1 cellular context compared by ENCODE assay signal in genomic region chr1:28235746-28236655, GRCh38.
TF ChIP-seq lines count a peak whose summit lies in the region.

Gene ATP5IF1, plus strand, starts transcription at chr1:28236124. Its CDS starts 60 bp downstream, at chr1:28236184.

TF ChIP-seq in HepG2, 621 proteins besides CTCF, POLR2A, EP300 and RAD21 (continued from another document and continues in another):
- TF ChIP-seq, protein P1, sequence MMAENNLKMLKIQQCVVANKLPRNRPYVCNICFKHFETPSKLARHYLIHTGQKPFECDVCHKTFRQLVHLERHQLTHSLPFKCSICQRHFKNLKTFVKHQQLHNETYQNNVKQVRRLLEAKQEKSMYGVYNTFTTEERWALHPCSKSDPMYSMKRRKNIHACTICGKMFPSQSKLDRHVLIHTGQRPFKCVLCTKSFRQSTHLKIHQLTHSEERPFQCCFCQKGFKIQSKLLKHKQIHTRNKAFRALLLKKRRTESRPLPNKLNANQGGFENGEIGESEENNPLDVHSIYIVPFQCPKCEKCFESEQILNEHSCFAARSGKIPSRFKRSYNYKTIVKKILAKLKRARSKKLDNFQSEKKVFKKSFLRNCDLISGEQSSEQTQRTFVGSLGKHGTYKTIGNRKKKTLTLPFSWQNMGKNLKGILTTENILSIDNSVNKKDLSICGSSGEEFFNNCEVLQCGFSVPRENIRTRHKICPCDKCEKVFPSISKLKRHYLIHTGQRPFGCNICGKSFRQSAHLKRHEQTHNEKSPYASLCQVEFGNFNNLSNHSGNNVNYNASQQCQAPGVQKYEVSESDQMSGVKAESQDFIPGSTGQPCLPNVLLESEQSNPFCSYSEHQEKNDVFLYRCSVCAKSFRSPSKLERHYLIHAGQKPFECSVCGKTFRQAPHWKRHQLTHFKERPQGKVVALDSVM (CRISPR knock-in tag; IDR thresholded peaks at IDR 0.05): peak; percentile 43; the same call in 1 of the 2 replicates
- TF ChIP-seq ATRX (CRISPR knock-in tag; IDR thresholded peaks at IDR 0.05; ENCODE audit: borderline replicate concordance) (no peak), ZBTB1 (CRISPR knock-in tag; IDR thresholded peaks at IDR 0.05; ENCODE audit: borderline replicate concordance) (no peak), ZNF629 (CRISPR knock-in tag; conservative IDR thresholded peaks at IDR 0.05) (no peak; the same call in 1 of the 2 replicates), ISX (CRISPR knock-in tag; conservative IDR thresholded peaks at IDR 0.05) (peak; percentile 91; the same call in 1 of the 2 replicates), CENPBD1 (CRISPR knock-in tag; IDR thresholded peaks at IDR 0.05; ENCODE audit: borderline replicate concordance, low read depth) (no peak), MTERF4 (CRISPR knock-in tag; IDR thresholded peaks at IDR 0.05) (peak; percentile 50; the same call in 1 of the 2 replicates), MTF2 (CRISPR knock-in tag; IDR thresholded peaks at IDR 0.05; ENCODE audit: borderline replicate concordance) (no peak), MEF2D (CRISPR knock-in tag; IDR thresholded peaks at IDR 0.05) (peak; percentile 49; the same call in 1 of the 2 replicates), HNF4A (CRISPR knock-in tag; IDR thresholded peaks at IDR 0.05) (peak; percentile 72), POLR2AphosphoS2 (IDR thresholded peaks at IDR 0.05; ENCODE audit: low read depth, low read length) (0 out of 2 replicates have a peak, but pooled peaks have one; percentile 37), SALL2 (CRISPR knock-in tag; IDR thresholded peaks at IDR 0.05) (peak; percentile 59; the same call in 1 of the 2 replicates), DPF2 (CRISPR knock-in tag; IDR thresholded peaks at IDR 0.05; ENCODE audit: borderline replicate concordance, low read depth) (peak; percentile 41; the same call in 1 of the 2 replicates), MEIS1 (CRISPR knock-in tag; IDR thresholded peaks at IDR 0.05; ENCODE audit: borderline replicate concordance) (peak; percentile 94), ZNF619 (CRISPR knock-in tag; IDR thresholded peaks at IDR 0.05) (no peak), RFX1 (IDR thresholded peaks at IDR 0.05) (no peak), ZNF674 (CRISPR knock-in tag; IDR thresholded peaks at IDR 0.05; ENCODE audit: low read depth) (no peak), DBP (CRISPR knock-in tag; IDR thresholded peaks at IDR 0.05; ENCODE audit: not compliant biosample characterization) (no peak), ZSCAN29 (CRISPR knock-in tag; conservative IDR thresholded peaks at IDR 0.05) (peak; percentile 52; the same call in 1 of the 2 replicates), ZFP90 (CRISPR knock-in tag; IDR thresholded peaks at IDR 0.05; ENCODE audit: borderline replicate concordance) (peak; percentile 90; the same call in 1 of the 2 replicates), FIP1L1 (IDR thresholded peaks at IDR 0.05; ENCODE audit: borderline replicate concordance, insufficient read depth, low read depth, low read length) (0 out of 2 replicates have a peak, but pooled peaks have one; percentile 60), ZNF20 (CRISPR knock-in tag; IDR thresholded peaks at IDR 0.05) (no peak), HDAC6 (IDR thresholded peaks at IDR 0.05; ENCODE audit: low read depth, low read length) (no peak), CEBPB (IDR thresholded peaks at IDR 0.05; ENCODE audit: borderline replicate concordance, low read depth, low read length) (no peak), ZFYVE20 (CRISPR knock-in tag; IDR thresholded peaks at IDR 0.05; ENCODE audit: borderline replicate concordance, low read depth) (no peak), ZBTB25 (CRISPR knock-in tag; IDR thresholded peaks at IDR 0.05) (peak; percentile 80), EED (CRISPR knock-in tag; IDR thresholded peaks at IDR 0.05) (no peak), MTA3 (CRISPR knock-in tag; IDR thresholded peaks at IDR 0.05) (no peak), SRF (IDR thresholded peaks at IDR 0.05; ENCODE audit: low read depth, low read length) (no peak), ZNF431 (CRISPR knock-in tag; IDR thresholded peaks at IDR 0.05; ENCODE audit: borderline replicate concordance, low read depth) (no peak), HNF1A (IDR thresholded peaks at IDR 0.05; ENCODE audit: low read depth) (no peak), HNF1A (CRISPR knock-in tag; IDR thresholded peaks at IDR 0.05; ENCODE audit: borderline replicate concordance) (peak; percentile 82), KDM1A (CRISPR knock-in tag; IDR thresholded peaks at IDR 0.05) (no peak), MBD4 (IDR thresholded peaks at IDR 0.05; ENCODE audit: borderline replicate concordance, low read length) (no peak)
- TF ChIP-seq, protein P2, sequence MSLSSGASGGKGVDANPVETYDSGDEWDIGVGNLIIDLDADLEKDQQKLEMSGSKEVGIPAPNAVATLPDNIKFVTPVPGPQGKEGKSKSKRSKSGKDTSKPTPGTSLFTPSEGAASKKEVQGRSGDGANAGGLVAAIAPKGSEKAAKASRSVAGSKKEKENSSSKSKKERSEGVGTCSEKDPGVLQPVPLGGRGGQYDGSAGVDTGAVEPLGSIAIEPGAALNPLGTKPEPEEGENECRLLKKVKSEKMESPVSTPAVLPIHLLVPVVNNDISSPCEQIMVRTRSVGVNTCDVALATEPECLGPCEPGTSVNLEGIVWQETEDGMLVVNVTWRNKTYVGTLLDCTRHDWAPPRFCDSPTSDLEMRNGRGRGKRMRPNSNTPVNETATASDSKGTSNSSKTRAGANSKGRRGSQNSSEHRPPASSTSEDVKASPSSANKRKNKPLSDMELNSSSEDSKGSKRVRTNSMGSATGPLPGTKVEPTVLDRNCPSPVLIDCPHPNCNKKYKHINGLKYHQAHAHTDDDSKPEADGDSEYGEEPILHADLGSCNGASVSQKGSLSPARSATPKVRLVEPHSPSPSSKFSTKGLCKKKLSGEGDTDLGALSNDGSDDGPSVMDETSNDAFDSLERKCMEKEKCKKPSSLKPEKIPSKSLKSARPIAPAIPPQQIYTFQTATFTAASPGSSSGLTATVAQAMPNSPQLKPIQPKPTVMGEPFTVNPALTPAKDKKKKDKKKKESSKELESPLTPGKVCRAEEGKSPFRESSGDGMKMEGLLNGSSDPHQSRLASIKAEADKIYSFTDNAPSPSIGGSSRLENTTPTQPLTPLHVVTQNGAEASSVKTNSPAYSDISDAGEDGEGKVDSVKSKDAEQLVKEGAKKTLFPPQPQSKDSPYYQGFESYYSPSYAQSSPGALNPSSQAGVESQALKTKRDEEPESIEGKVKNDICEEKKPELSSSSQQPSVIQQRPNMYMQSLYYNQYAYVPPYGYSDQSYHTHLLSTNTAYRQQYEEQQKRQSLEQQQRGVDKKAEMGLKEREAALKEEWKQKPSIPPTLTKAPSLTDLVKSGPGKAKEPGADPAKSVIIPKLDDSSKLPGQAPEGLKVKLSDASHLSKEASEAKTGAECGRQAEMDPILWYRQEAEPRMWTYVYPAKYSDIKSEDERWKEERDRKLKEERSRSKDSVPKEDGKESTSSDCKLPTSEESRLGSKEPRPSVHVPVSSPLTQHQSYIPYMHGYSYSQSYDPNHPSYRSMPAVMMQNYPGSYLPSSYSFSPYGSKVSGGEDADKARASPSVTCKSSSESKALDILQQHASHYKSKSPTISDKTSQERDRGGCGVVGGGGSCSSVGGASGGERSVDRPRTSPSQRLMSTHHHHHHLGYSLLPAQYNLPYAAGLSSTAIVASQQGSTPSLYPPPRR (CRISPR knock-in tag; IDR thresholded peaks at IDR 0.05; ENCODE audit: borderline replicate concordance): peak; percentile 67; the same call in 1 of the 2 replicates
- TF ChIP-seq, protein P3, sequence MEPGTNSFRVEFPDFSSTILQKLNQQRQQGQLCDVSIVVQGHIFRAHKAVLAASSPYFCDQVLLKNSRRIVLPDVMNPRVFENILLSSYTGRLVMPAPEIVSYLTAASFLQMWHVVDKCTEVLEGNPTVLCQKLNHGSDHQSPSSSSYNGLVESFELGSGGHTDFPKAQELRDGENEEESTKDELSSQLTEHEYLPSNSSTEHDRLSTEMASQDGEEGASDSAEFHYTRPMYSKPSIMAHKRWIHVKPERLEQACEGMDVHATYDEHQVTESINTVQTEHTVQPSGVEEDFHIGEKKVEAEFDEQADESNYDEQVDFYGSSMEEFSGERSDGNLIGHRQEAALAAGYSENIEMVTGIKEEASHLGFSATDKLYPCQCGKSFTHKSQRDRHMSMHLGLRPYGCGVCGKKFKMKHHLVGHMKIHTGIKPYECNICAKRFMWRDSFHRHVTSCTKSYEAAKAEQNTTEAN (CRISPR knock-in tag; conservative IDR thresholded peaks at IDR 0.05): peak; percentile 68
- TF ChIP-seq, protein P4, sequence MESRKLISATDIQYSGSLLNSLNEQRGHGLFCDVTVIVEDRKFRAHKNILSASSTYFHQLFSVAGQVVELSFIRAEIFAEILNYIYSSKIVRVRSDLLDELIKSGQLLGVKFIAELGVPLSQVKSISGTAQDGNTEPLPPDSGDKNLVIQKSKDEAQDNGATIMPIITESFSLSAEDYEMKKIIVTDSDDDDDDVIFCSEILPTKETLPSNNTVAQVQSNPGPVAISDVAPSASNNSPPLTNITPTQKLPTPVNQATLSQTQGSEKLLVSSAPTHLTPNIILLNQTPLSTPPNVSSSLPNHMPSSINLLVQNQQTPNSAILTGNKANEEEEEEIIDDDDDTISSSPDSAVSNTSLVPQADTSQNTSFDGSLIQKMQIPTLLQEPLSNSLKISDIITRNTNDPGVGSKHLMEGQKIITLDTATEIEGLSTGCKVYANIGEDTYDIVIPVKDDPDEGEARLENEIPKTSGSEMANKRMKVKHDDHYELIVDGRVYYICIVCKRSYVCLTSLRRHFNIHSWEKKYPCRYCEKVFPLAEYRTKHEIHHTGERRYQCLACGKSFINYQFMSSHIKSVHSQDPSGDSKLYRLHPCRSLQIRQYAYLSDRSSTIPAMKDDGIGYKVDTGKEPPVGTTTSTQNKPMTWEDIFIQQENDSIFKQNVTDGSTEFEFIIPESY (CRISPR knock-in tag; IDR thresholded peaks at IDR 0.05): no peak
- TF ChIP-seq, protein P5, sequence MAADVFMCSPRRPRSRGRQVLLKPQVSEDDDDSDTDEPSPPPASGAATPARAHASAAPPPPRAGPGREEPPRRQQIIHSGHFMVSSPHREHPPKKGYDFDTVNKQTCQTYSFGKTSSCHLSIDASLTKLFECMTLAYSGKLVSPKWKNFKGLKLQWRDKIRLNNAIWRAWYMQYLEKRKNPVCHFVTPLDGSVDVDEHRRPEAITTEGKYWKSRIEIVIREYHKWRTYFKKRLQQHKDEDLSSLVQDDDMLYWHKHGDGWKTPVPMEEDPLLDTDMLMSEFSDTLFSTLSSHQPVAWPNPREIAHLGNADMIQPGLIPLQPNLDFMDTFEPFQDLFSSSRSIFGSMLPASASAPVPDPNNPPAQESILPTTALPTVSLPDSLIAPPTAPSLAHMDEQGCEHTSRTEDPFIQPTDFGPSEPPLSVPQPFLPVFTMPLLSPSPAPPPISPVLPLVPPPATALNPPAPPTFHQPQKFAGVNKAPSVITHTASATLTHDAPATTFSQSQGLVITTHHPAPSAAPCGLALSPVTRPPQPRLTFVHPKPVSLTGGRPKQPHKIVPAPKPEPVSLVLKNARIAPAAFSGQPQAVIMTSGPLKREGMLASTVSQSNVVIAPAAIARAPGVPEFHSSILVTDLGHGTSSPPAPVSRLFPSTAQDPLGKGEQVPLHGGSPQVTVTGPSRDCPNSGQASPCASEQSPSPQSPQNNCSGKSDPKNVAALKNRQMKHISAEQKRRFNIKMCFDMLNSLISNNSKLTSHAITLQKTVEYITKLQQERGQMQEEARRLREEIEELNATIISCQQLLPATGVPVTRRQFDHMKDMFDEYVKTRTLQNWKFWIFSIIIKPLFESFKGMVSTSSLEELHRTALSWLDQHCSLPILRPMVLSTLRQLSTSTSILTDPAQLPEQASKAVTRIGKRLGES (CRISPR knock-in tag; IDR thresholded peaks at IDR 0.05; ENCODE audit: borderline replicate concordance): no peak; the same call in 1 of the 2 replicates
